31 cellular contexts compared by ENCODE assay signal in the genomic region with DNA sequence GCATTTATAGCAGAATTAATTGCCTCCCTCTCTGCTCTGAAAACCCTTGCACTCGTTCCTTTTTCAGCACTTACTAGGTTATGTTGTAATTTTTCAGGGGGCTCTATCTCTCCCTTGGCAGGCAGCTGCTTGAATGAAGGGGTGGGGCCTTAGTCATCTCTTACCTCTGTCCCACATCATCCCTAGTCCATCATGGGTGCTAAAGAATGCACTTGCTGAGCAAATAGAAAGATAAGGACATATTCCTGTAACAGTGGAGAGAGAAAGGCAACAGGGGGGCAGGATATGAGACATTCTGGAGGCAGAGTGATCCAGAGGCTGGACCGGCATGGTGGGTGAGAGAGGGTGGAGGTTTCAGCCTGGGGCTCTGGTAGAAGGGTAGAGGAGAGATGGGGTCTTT.
"Had no signal": no experiment of that assay in that cellular context is flagged by ENCODE, and none has a peak within 500 bp of the region (broad histone marks: within the 10 kb centered on the region; RNA-seq: fewer than 3 reads in every experiment).

No MANE protein-coding gene starts in this region.

- FAIRE-seq: colon, islet of Langerhans, TTC549, urothelium cell line had no signal

- H3K27ac Mint-ChIP-seq: activated naive CD4-positive, alpha-beta T cell treated with anti-CD3 and anti-CD28 coated beads for 36 hours; activated naive CD8-positive, alpha-beta T cell treated with anti-CD3 and anti-CD28 coated beads for 36 hours; activated T-helper 1 cell treated with anti-CD3 and anti-CD28 coated beads, Interleukin-12 subunit alpha, Interleukin-12 subunit beta, Interleukin-2, Interleukin-4 antibody, amounts not matched to agents 30 ng/mL and 10 ng/mL and 1 ng/mL, durations not matched to agents 14 hours and 24 hours and 36 hours; T-helper 1 cell treated with Interleukin-12 subunit alpha and Interleukin-12 subunit beta and Interleukin-4 antibody, amounts not matched to agents 30 μg/mL and 1 μg/mL, for 36 hours had no signal

- H3K4me3 ChIP-seq: breast epithelium, heart right ventricle, right atrium auricular region, tibial nerve had no signal

- DNase-seq: activated CD4-positive, alpha-beta T cell treated with anti-CD3 and anti-CD28 coated beads for 48 hours; activated CD4-positive, alpha-beta T cell treated with anti-CD3 and anti-CD28 coated beads, Interleukin-2, amount 50 U/mL, for 48 hours; activated CD8-positive, alpha-beta memory T cell treated with anti-CD3 and anti-CD28 coated beads for 24 hours; activated effector memory CD4-positive, alpha-beta T cell treated with anti-CD3 and anti-CD28 coated beads, Interleukin-2, amount 50 U/mL, for 16 hours; activated naive CD4-positive, alpha-beta T cell treated with anti-CD3 and anti-CD28 coated beads for 36 hours; activated naive CD8-positive, alpha-beta T cell treated with anti-CD3 and anti-CD28 coated beads for 36 hours; activated T-cell treated with anti-CD3 and anti-CD28 coated beads, Interleukin-2, amount 50 U/mL, for 1 hour; amniotic stem cell; dermis blood vessel endothelial cell; effector CD4-positive, alpha-beta T cell; foreskin keratinocyte; heart right ventricle; midbrain; naive thymus-derived CD4-positive, alpha-beta T cell; nucleus accumbens; stimulated activated CD4-positive, alpha-beta T cell treated with anti-CD3 and anti-CD28 coated beads, Interleukin-15, amount 100 ng/mL, for 24 hours; stimulated activated CD4-positive, alpha-beta T cell treated with anti-CD3 and anti-CD28 coated beads, Interleukin-2, amount 100 ng/mL, for 24 hours; stimulated activated naive CD4-positive, alpha-beta T cell; SW 1271; T-helper 9 cell had no signal

- H3K36me3 ChIP-seq: breast epithelium, right atrium auricular region had no signal

- H3K27me3 ChIP-seq: breast epithelium, foreskin keratinocyte, heart right ventricle, right atrium auricular region, tibial nerve had no signal

- H3K4me1 ChIP-seq: breast epithelium, foreskin keratinocyte, heart right ventricle, right atrium auricular region had no signal

- H3K4me1 Mint-ChIP-seq: central memory CD8-positive, alpha-beta T cell had no signal

- H3K4me3 Mint-ChIP-seq: activated naive CD4-positive, alpha-beta T cell treated with anti-CD3 and anti-CD28 coated beads for 36 hours; activated naive CD8-positive, alpha-beta T cell treated with anti-CD3 and anti-CD28 coated beads for 36 hours; activated T-helper 1 cell treated with anti-CD3 and anti-CD28 coated beads, Interleukin-12 subunit alpha, Interleukin-12 subunit beta, Interleukin-2, Interleukin-4 antibody, amounts not matched to agents 30 ng/mL and 10 ng/mL and 1 ng/mL, durations not matched to agents 14 hours and 24 hours and 36 hours; central memory CD8-positive, alpha-beta T cell; naive thymus-derived CD4-positive, alpha-beta T cell; T-helper 1 cell treated with Interleukin-12 subunit alpha and Interleukin-12 subunit beta and Interleukin-4 antibody, amounts not matched to agents 30 μg/mL and 1 μg/mL, for 36 hours had no signal

- H3K27ac ChIP-seq: breast epithelium, foreskin keratinocyte, heart right ventricle, right atrium auricular region, tibial nerve, VCaP had no signal

- H3K27me3 Mint-ChIP-seq: activated naive CD8-positive, alpha-beta T cell treated with anti-CD3 and anti-CD28 coated beads for 36 hours; naive thymus-derived CD4-positive, alpha-beta T cell had no signal
